8 cellular contexts compared by ENCODE assay signal in genomic region chr17:30234954-30235353, GRCh38. TPM values are rescaled to one million over a fixed set of nuclear protein-coding genes. Genes with fewer than 3 reads are reported as not detected.
DNase-seq lines count a peak whose midpoint lies in the region; FAIRE-seq and TF ChIP-seq lines count a peak whose summit lies in the region.

No MANE protein-coding gene starts in this region.

- no peaks in the 10 kb centered on the region for H3K9me3 Mint-ChIP-seq in activated CD4-positive, alpha-beta memory T cell treated with anti-CD3 and anti-CD28 coated beads, Interleukin-2, amount 10 ng/mL, durations not matched to agents 7 days and 5 days
- H3K9me3 Mint-ChIP-seq in type B pancreatic cell, result no peaks in the 10 kb centered on the region

- H4K20me1 ChIP-seq in keratinocyte (ENCODE audit: control insufficient read depth, extremely low read depth, insufficient read depth, low read length), result no peaks in the 10 kb centered on the region

- no peaks in the 10 kb centered on the region for H3K36me3 Mint-ChIP-seq in activated CD4-positive, alpha-beta memory T cell treated with anti-CD3 and anti-CD28 coated beads, Interleukin-2, amount 10 ng/mL, durations not matched to agents 7 days and 5 days (ENCODE audit: low read depth)
- no peaks in the 10 kb centered on the region for H3K36me3 Mint-ChIP-seq in type B pancreatic cell

- H3K79me2 ChIP-seq in keratinocyte (ENCODE audit: control insufficient read depth, insufficient read depth, low read length), result no peaks in the 10 kb centered on the region

- dilution Hi-C loops in keratinocyte (cut with MboI; ENCODE audit: extremely low pct_ligation_motif_present, low sequenced_read_pairs), result no loop called here

- peak overlapping the region; percentile 29 for H3K4me3 ChIP-seq in cardiac muscle cell
- H3K4me3 ChIP-seq in right atrium auricular region, result peak overlapping the region in 1 of 2 donors; percentile 52
- H3K4me3 ChIP-seq in keratinocyte (ENCODE audit: control insufficient read depth in 2 of 3, extremely low read depth in 1 of 3, insufficient read depth in 2 of 3, low read depth in 1 of 3, low read length in 3 of 3), result peak overlapping the region in 1 of 3 experiments; percentile 59

- no peak overlapping the region for H3K9ac ChIP-seq in keratinocyte (ENCODE audit: control insufficient read depth, extremely low read depth, insufficient read depth, low read length)

- FAIRE-seq in keratinocyte (lab: Jason Lieb, UNC), result no peak

- H3K36me3 ChIP-seq in cardiac muscle cell, result no peaks in the 10 kb centered on the region
- no peaks in the 10 kb centered on the region for H3K36me3 ChIP-seq in right atrium auricular region
- H3K36me3 ChIP-seq in keratinocyte (ENCODE audit: control insufficient read depth in 2 of 2, extremely low read depth in 1 of 2, insufficient read depth in 2 of 2, low read length in 2 of 2), result no peaks in the 10 kb centered on the region

- H3K27me3 ChIP-seq in cardiac muscle cell (peaks cover 100% of the 10 kb centered on the region), right atrium auricular region (peaks cover 0 to 9% of the 10 kb centered on the region in 2 donors), keratinocyte (ENCODE audit: control insufficient read depth, extremely low read depth, insufficient read depth, low read length) (peaks cover 81% of the 10 kb centered on the region)

- H3K9me1 ChIP-seq in keratinocyte (ENCODE audit: control insufficient read depth, extremely low read depth, insufficient read depth, low read length), result no peaks in the 10 kb centered on the region

- peaks cover 4% of the 10 kb centered on the region for H3K4me1 ChIP-seq in cardiac muscle cell (ENCODE audit: low read depth)
- H3K4me1 ChIP-seq in right atrium auricular region, result peaks cover 0 to 29% of the 10 kb centered on the region in 2 donors
- peaks cover 8% of the 10 kb centered on the region for H3K4me1 ChIP-seq in keratinocyte (ENCODE audit: control insufficient read depth, extremely low read depth, insufficient read depth, low read length)

- peak overlapping the region; percentile 6 for H3K27ac ChIP-seq in cardiac muscle cell
- no peak overlapping the region for H3K27ac ChIP-seq in right atrium auricular region
- H3K27ac ChIP-seq in keratinocyte (ENCODE audit: control insufficient read depth, insufficient read depth, low read length), result no peak overlapping the region

- DNase-seq in cardiac muscle cell (ENCODE audit: low read depth in 1 of 2, low spot score in 1 of 2), result peak in 1 of 2 donors; percentile 88
- no peak for DNase-seq in right atrium auricular region (ENCODE audit: low spot score)
- DNase-seq in activated CD4-positive, alpha-beta memory T cell treated with anti-CD3 and anti-CD28 coated beads, Interleukin-2, amount 10 ng/mL, durations not matched to agents 7 days and 5 days, result no peak
- no peak for DNase-seq in keratinocyte (ENCODE audit: low read depth, low spot score)
- DNase-seq in type B pancreatic cell (ENCODE audit: extremely low spot score, unreplicated experiment), result no peak
- DNase-seq in NCI-H1105 treated with DMSO at 0.1 percent for 48 hours (lab: John Stamatoyannopoulos, UW), result no peak
- DNase-seq in NCI-H82 (lab: John Stamatoyannopoulos, UW), result no peak
- no peak for DNase-seq in C1 segment of cervical spinal cord (lab: John Stamatoyannopoulos, UW)

- no peak overlapping the region for H2AFZ ChIP-seq in keratinocyte (ENCODE audit: control insufficient read depth, low read length)

- peaks cover 74% of the 10 kb centered on the region for H3K27me3 Mint-ChIP-seq in activated CD4-positive, alpha-beta memory T cell treated with anti-CD3 and anti-CD28 coated beads, Interleukin-2, amount 10 ng/mL, durations not matched to agents 7 days and 5 days
- peaks cover 82% of the 10 kb centered on the region for H3K27me3 Mint-ChIP-seq in type B pancreatic cell

- H3K4me2 ChIP-seq in keratinocyte (ENCODE audit: control insufficient read depth, extremely low read depth, insufficient read depth, low read depth, low read length), result peak overlapping the region; percentile 82

- peaks cover 25% of the 10 kb centered on the region for H3K4me1 Mint-ChIP-seq in activated CD4-positive, alpha-beta memory T cell treated with anti-CD3 and anti-CD28 coated beads, Interleukin-2, amount 10 ng/mL, durations not matched to agents 7 days and 5 days
- peaks cover 31% of the 10 kb centered on the region for H3K4me1 Mint-ChIP-seq in type B pancreatic cell (ENCODE audit: unreplicated experiment)

- H3K9me3 ChIP-seq in cardiac muscle cell (ENCODE audit: low read depth), result no peaks in the 10 kb centered on the region
- H3K9me3 ChIP-seq in right atrium auricular region, result no peaks in the 10 kb centered on the region
- no peaks in the 10 kb centered on the region for H3K9me3 ChIP-seq in keratinocyte (ENCODE audit: control insufficient read depth, low read depth, low read length)

- no peak overlapping the region for H3K27ac Mint-ChIP-seq in activated CD4-positive, alpha-beta memory T cell treated with anti-CD3 and anti-CD28 coated beads, Interleukin-2, amount 10 ng/mL, durations not matched to agents 7 days and 5 days
- H3K27ac Mint-ChIP-seq in type B pancreatic cell, result peak overlapping the region; percentile 94

- H3K4me3 Mint-ChIP-seq in activated CD4-positive, alpha-beta memory T cell treated with anti-CD3 and anti-CD28 coated beads, Interleukin-2, amount 10 ng/mL, durations not matched to agents 7 days and 5 days, result peak overlapping the region; percentile 34
- peak overlapping the region; percentile 87 for H3K4me3 Mint-ChIP-seq in type B pancreatic cell

- POLR2A ChIA-PET in activated CD4-positive, alpha-beta memory T cell treated with anti-CD3 and anti-CD28 coated beads, Interleukin-2, amount 10 ng/mL, durations not matched to agents 7 days and 5 days (lab: Charles Lee), result no interaction called here

- TF ChIP-seq CTCF in cardiac muscle cell (IDR thresholded peaks at IDR 0.05; ENCODE audit: low read depth, low read length) (no peak), right atrium auricular region (IDR thresholded peaks at IDR 0.05) (no peak), keratinocyte (optimal IDR thresholded peaks at IDR 0.05 in 1 of 3, IDR thresholded peaks at IDR 0.05 in 1 of 3, conservative IDR thresholded peaks at IDR 0.05 in 1 of 3; ENCODE audit: extremely low read depth in 1 of 3, insufficient read depth in 2 of 3, low read length in 3 of 3) (no peak), type B pancreatic cell (conservative IDR thresholded peaks at IDR 0.05) (no peak)

- CTCF ChIA-PET in activated CD4-positive, alpha-beta memory T cell treated with anti-CD3 and anti-CD28 coated beads, Interleukin-2, amount 10 ng/mL, durations not matched to agents 7 days and 5 days (lab: Charles Lee), result interaction anchor here (0.8 to 2.8 kb wide), 4 partner anchors 10 to 130 kb away, joined by 3 to 14 read pairs (median 5); no protein-coding TSS in a partner anchor

RNA-seq across cellular contexts. Expression of gene SLC6A4, which starts 0.5 kb away (rescaled TPM):
- total RNA-seq in cardiac muscle cell, result 0.36 and 0.85 TPM in 2 replicates
- 0.37 TPM in 1 of 2 replicates, not detected in the other for polyA plus RNA-seq in cardiac muscle cell
- 1 to 10 TPM; 2.0 to 7.0 TPM for total RNA-seq in right atrium auricular region
- total RNA-seq in activated CD4-positive, alpha-beta memory T cell treated with anti-CD3 and anti-CD28 coated beads, Interleukin-2, amount 10 ng/mL, durations not matched to agents 7 days and 5 days, result under 1 TPM; 0.13 to 0.18 TPM
- 0.01 TPM in 1 of 3 replicates, not detected in the others for polyA plus RNA-seq in keratinocyte
- not detected for polyA plus RNA-seq in keratinocyte (2011; ENCODE audit: low read depth)
- 0.01 TPM in 1 of 2 replicates, not detected in the other for polyA plus RNA-seq in keratinocyte (2011; cell fraction: cytosol; rRNA removed)
- not detected in 2 replicates for polyA plus RNA-seq in keratinocyte (2011; cell fraction: nucleus; rRNA removed)
- 0.21 TPM in 1 of 2 replicates, not detected in the other for polyA plus RNA-seq in keratinocyte (2012; ENCODE audit: low replicate concordance)
- 0.13 TPM in 1 of 3 replicates, not detected in the others for polyA minus RNA-seq in keratinocyte
- polyA minus RNA-seq in keratinocyte (2011; cell fraction: cytosol; rRNA and poly(A)+ RNA removed), result not detected
- polyA minus RNA-seq in keratinocyte (2011; cell fraction: nucleus; rRNA and poly(A)+ RNA removed), result not detected in 2 replicates
- 9.4 and 34.7 TPM in 2 replicates for total RNA-seq in type B pancreatic cell (ENCODE audit: low replicate concordance)

RNA-seq across cellular contexts. Expression of gene BLMH, which starts 56.8 kb away (rescaled TPM):
- total RNA-seq in cardiac muscle cell (44.3 and 47.3 TPM in 2 replicates), right atrium auricular region (10 to 100 TPM; 10.8 to 13.9 TPM), type B pancreatic cell (ENCODE audit: low replicate concordance) (28.3 and 58.2 TPM in 2 replicates)
- polyA plus RNA-seq in cardiac muscle cell (39.7 and 51.4 TPM in 2 replicates), keratinocyte (1.7 to 4.2 TPM (median 3.5 TPM) in 3 replicates)
- total RNA-seq in activated CD4-positive, alpha-beta memory T cell treated with anti-CD3 and anti-CD28 coated beads, Interleukin-2, amount 10 ng/mL, durations not matched to agents 7 days and 5 days, result 10 to 100 TPM; 47.3 to 52.8 TPM
- polyA plus RNA-seq in keratinocyte (2011; ENCODE audit: low read depth), result 81.8 TPM
- polyA plus RNA-seq in keratinocyte (2011; cell fraction: cytosol; rRNA removed), result 3.2 and 3.4 TPM in 2 replicates
- 2.8 TPM in 2 replicates for polyA plus RNA-seq in keratinocyte (2011; cell fraction: nucleus; rRNA removed)
- polyA plus RNA-seq in keratinocyte (2012; ENCODE audit: low replicate concordance), result 3.9 and 30.2 TPM in 2 replicates
- polyA minus RNA-seq in keratinocyte, result 2.0 to 4.4 TPM in 2 of 3 replicates, not detected in the other
- 4.0 TPM for polyA minus RNA-seq in keratinocyte (2011; cell fraction: cytosol; rRNA and poly(A)+ RNA removed)
- 0.74 and 1.7 TPM in 2 replicates for polyA minus RNA-seq in keratinocyte (2011; cell fraction: nucleus; rRNA and poly(A)+ RNA removed)
